2 cellular contexts compared by ENCODE assay signal in the genomic region with DNA sequence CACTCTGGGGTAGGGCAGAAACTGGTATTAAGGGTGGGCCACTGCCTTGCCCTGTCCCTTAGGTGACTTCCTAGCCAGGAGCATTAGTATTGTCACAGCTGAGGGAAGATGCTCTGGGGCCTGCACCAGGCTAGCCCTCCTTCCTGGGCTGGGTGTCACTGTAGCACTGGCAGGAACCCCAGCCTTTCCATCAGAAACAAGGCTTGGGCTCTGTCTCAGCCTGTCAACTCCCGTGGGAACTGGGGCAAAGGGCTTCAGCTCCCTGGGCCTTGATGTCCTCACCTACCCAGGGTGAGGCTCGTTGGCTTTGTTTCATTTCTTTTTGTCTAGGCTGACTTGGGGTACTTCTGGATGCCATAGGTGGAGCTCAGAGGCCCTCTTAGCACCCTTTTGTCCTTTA.
TF ChIP-seq lines count a peak whose summit lies in the region.

No MANE protein-coding gene starts in this region.

TF ChIP-seq in SK-N-SH, 30 proteins besides CTCF, POLR2A, EP300 and RAD21:
- TF ChIP-seq GATA2 (CRISPR knock-in tag; IDR thresholded peaks at IDR 0.05) (no peak), ZBTB33 (IDR thresholded peaks at IDR 0.05; ENCODE audit: borderline replicate concordance, low read depth) (no peak), USF1 (IDR thresholded peaks at IDR 0.05; ENCODE audit: borderline replicate concordance, low read depth) (no peak), NRF1 (IDR thresholded peaks at IDR 0.05; ENCODE audit: low read depth, low read length) (no peak), CHD2 (IDR thresholded peaks at IDR 0.05; ENCODE audit: low read length, partially characterized antibody) (no peak), SMC3 (IDR thresholded peaks at IDR 0.05; ENCODE audit: low read depth, low read length) (no peak), EZH2phosphoT487 (IDR thresholded peaks at IDR 0.05; ENCODE audit: borderline replicate concordance, low read depth) (no peak), FOXJ3 (CRISPR knock-in tag; IDR thresholded peaks at IDR 0.05) (no peak), NFIC (IDR thresholded peaks at IDR 0.05; ENCODE audit: borderline replicate concordance) (no peak), YY1 (IDR thresholded peaks at IDR 0.05; ENCODE audit: low read depth) (no peak), MEF2A (IDR thresholded peaks at IDR 0.05; ENCODE audit: borderline replicate concordance, low read depth) (no peak), GABPA (IDR thresholded peaks at IDR 0.05; ENCODE audit: low read depth) (no peak), PBX3 (IDR thresholded peaks at IDR 0.05) (no peak), POLR2AphosphoS5 (IDR thresholded peaks at IDR 0.05; ENCODE audit: low read depth, low read length) (no peak), TEAD4 (IDR thresholded peaks at IDR 0.05; ENCODE audit: borderline replicate concordance, insufficient read depth) (no peak), REST (IDR thresholded peaks at IDR 0.05; ENCODE audit: low read depth, low read length) (no peak), RXRA (IDR thresholded peaks at IDR 0.05; ENCODE audit: borderline replicate concordance, low read depth) (no peak)
- TF ChIP-seq, protein P1, sequence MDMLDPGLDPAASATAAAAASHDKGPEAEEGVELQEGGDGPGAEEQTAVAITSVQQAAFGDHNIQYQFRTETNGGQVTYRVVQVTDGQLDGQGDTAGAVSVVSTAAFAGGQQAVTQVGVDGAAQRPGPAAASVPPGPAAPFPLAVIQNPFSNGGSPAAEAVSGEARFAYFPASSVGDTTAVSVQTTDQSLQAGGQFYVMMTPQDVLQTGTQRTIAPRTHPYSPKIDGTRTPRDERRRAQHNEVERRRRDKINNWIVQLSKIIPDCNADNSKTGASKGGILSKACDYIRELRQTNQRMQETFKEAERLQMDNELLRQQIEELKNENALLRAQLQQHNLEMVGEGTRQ (IDR thresholded peaks at IDR 0.05; ENCODE audit: borderline replicate concordance, low read depth, low read length) = no peak
TF ChIP-seq in SK-N-SH: peak in this region for 0.

TF ChIP-seq in SK-N-SH treated with all-trans-retinoic acid at 6 μM for 48 hours, 23 proteins besides CTCF, POLR2A, EP300 and RAD21:
- TF ChIP-seq ESRRG (CRISPR knock-in tag; IDR thresholded peaks at IDR 0.05) (no peak), ZNF70 (CRISPR knock-in tag; IDR thresholded peaks at IDR 0.05) (no peak), ZC3H10 (CRISPR knock-in tag; IDR thresholded peaks at IDR 0.05) (no peak), ARNTL (CRISPR knock-in tag; IDR thresholded peaks at IDR 0.05; ENCODE audit: borderline replicate concordance, low read depth) (no peak), CSDC2 (CRISPR knock-in tag; IDR thresholded peaks at IDR 0.05) (no peak), BACH2 (CRISPR knock-in tag; IDR thresholded peaks at IDR 0.05; ENCODE audit: borderline replicate concordance) (no peak), ZFP3 (CRISPR knock-in tag; IDR thresholded peaks at IDR 0.05) (no peak)
